Comparison of ENCODE assay signal across 1 cellular context in genomic region chr11:61820174-61820573, GRCh38.
A peak's percentile ranks its signal among the peaks of the same experiment; 100 is the strongest.
TF ChIP-seq lines count a peak whose summit lies in the region.

No MANE protein-coding gene starts in this region.

TF ChIP-seq in IMR-90, 13 proteins besides CTCF, POLR2A, EP300 and RAD21 (continued from another document):
- TF ChIP-seq RFX5 (IDR thresholded peaks at IDR 0.05; ENCODE audit: low read depth, low read length) (no peak), NFE2L2 (IDR thresholded peaks at IDR 0.05; ENCODE audit: low read depth, low read length) (peak; percentile 68; the same call in 1 of the 2 replicates)
